23 cellular contexts compared by ENCODE assay signal in the genomic region with DNA sequence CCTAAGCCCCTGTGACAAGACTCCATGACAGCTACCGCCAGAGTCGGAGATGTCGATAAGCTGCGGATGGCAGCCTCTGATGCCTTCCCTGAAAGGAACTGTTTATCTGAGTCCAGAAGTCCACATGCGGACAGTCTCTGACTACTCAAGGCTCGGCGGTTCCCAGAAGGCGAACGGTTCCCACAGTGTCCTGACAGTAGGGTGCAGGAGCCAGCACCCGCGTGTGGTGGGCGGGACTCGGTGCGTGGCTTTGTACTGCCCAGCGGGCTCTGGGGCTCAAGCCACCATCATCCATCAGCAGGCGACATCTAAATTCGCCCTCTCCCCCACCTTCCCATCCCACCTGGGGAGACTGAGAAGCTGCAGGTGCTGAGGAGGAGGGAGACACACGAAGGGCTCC. TPM values are rescaled to one million over a fixed set of nuclear protein-coding genes. Genes with fewer than 3 reads are reported as not detected.
A peak's percentile ranks its signal among the peaks of the same experiment; 100 is the strongest.
DNase-seq lines count a peak whose midpoint lies in the region; ATAC-seq and TF ChIP-seq lines count a peak whose summit lies in the region.
"Had no signal": no experiment of that assay in that cellular context is flagged by ENCODE, and none has a peak within 500 bp of the region (broad histone marks: within the 10 kb centered on the region; RNA-seq: fewer than 3 reads in every experiment).

No MANE protein-coding gene starts in this region.

- no peak for DNase-seq in T-helper 2 cell treated with Interferon-gamma antibody and Interleukin-4, amounts not matched to agents 5 μg/mL and 100 μg/mL, for 36 hours (ENCODE audit: low spot score)
- DNase-seq in T-helper 2 cell (no peak), glutamatergic neuron (no peak), KBM-7 (no peak)
- no peak for DNase-seq in stimulated activated effector memory CD8-positive, alpha-beta T cell treated with anti-CD3 and anti-CD28 coated beads, Interleukin-12 subunit alpha, Interleukin-12 subunit beta, amount 100 ng/mL, for 72 hours (ENCODE audit: low spot score in 2 of 2)
- DNase-seq in activated T-cell treated with anti-CD3 and anti-CD28 coated beads, Interleukin-2, amount 50 U/mL, for 48 hours: no peak
- DNase-seq: 8988T; ACHN; CD4-positive, alpha-beta memory T cell; COR-L47; HCEC 1CT; Karpas-422; NCI-H1092 treated with DMSO at 0.1 percent for 48 hours; NCI-H1436; NCI-H187 treated with DMSO at 0.1 percent for 48 hours; NCI-H2107; NCI-H446; NCI-H526; RPMI8226; SHP77 treated with DMSO at 0.1 percent for 48 hours had no signal

- H3K27me3 Mint-ChIP-seq in T-helper 2 cell treated with Interferon-gamma antibody and Interleukin-4, amounts not matched to agents 5 μg/mL and 100 μg/mL, for 36 hours (ENCODE audit: low read depth): no peaks in the 10 kb centered on the region
- H3K27me3 Mint-ChIP-seq in glutamatergic neuron (ENCODE audit: unreplicated experiment): peaks cover 15% of the 10 kb centered on the region
- H3K27me3 Mint-ChIP-seq: CD4-positive, alpha-beta memory T cell; IgD-negative memory B cell had no signal

- in situ Hi-C loops in KBM-7 (cut with MboI; ENCODE audit: low pct_unique_long_range_greater_than_20kb, low sequenced_read_pairs): loop anchor here (10.0 kb wide), 1 partner anchor 98 kb away; no protein-coding TSS in a partner anchor

- H3K9ac ChIP-seq in OCI-LY3 (ENCODE audit: low read length): no peak overlapping the region

- peaks cover 34% of the 10 kb centered on the region for H3K4me1 Mint-ChIP-seq in T-helper 2 cell treated with Interferon-gamma antibody and Interleukin-4, amounts not matched to agents 5 μg/mL and 100 μg/mL, for 36 hours (ENCODE audit: low read depth)
- H3K4me1 Mint-ChIP-seq in glutamatergic neuron (ENCODE audit: low read depth, unreplicated experiment): peaks cover 26% of the 10 kb centered on the region
- H3K4me1 Mint-ChIP-seq in stimulated activated effector memory CD8-positive, alpha-beta T cell treated with anti-CD3 and anti-CD28 coated beads, Interleukin-12 subunit alpha, Interleukin-12 subunit beta, amount 100 ng/mL, for 72 hours: peaks cover 41% of the 10 kb centered on the region

- H3K4me2 ChIP-seq in OCI-LY3 (ENCODE audit: low read length): no peak overlapping the region

- H3K79me2 ChIP-seq in OCI-LY3 (ENCODE audit: low read length): peaks cover 90% of the 10 kb centered on the region

- no peaks in the 10 kb centered on the region for H3K36me3 Mint-ChIP-seq in T-helper 2 cell treated with Interferon-gamma antibody and Interleukin-4, amounts not matched to agents 5 μg/mL and 100 μg/mL, for 36 hours (ENCODE audit: low read depth)
- H3K36me3 Mint-ChIP-seq in glutamatergic neuron (ENCODE audit: unreplicated experiment): no peaks in the 10 kb centered on the region
- H3K36me3 Mint-ChIP-seq in stimulated activated effector memory CD8-positive, alpha-beta T cell treated with anti-CD3 and anti-CD28 coated beads, Interleukin-12 subunit alpha, Interleukin-12 subunit beta, amount 100 ng/mL, for 72 hours: peaks cover 5% of the 10 kb centered on the region
- H3K36me3 Mint-ChIP-seq: CD4-positive, alpha-beta memory T cell; IgD-negative memory B cell had no signal

- peak overlapping the region; percentile 57 for H3K27ac Mint-ChIP-seq in T-helper 2 cell treated with Interferon-gamma antibody and Interleukin-4, amounts not matched to agents 5 μg/mL and 100 μg/mL, for 36 hours
- H3K27ac Mint-ChIP-seq in glutamatergic neuron (ENCODE audit: unreplicated experiment): peak overlapping the region; percentile 17
- H3K27ac Mint-ChIP-seq in stimulated activated effector memory CD8-positive, alpha-beta T cell treated with anti-CD3 and anti-CD28 coated beads, Interleukin-12 subunit alpha, Interleukin-12 subunit beta, amount 100 ng/mL, for 72 hours: peak overlapping the region; percentile 75
- H3K27ac Mint-ChIP-seq: IgD-negative memory B cell had no signal

- no peak overlapping the region for H3K4me3 Mint-ChIP-seq in T-helper 2 cell treated with Interferon-gamma antibody and Interleukin-4, amounts not matched to agents 5 μg/mL and 100 μg/mL, for 36 hours
- H3K4me3 Mint-ChIP-seq in glutamatergic neuron (ENCODE audit: unreplicated experiment): no peak overlapping the region
- no peak overlapping the region for H3K4me3 Mint-ChIP-seq in stimulated activated effector memory CD8-positive, alpha-beta T cell treated with anti-CD3 and anti-CD28 coated beads, Interleukin-12 subunit alpha, Interleukin-12 subunit beta, amount 100 ng/mL, for 72 hours
- H3K4me3 Mint-ChIP-seq: CD4-positive, alpha-beta memory T cell; IgD-negative memory B cell had no signal

- H2AFZ ChIP-seq in OCI-LY3 (ENCODE audit: low read depth, low read length): no peak overlapping the region

- ATAC-seq in stimulated activated effector memory CD8-positive, alpha-beta T cell treated with anti-CD3 and anti-CD28 coated beads, Interleukin-12 subunit alpha, Interleukin-12 subunit beta, amount 100 ng/mL, for 72 hours: no peak
- ATAC-seq in HG02571 (IDR thresholded peaks at IDR 0.05; ENCODE audit: unreplicated experiment): no peak

- H3K4me1 ChIP-seq in OCI-LY3 (ENCODE audit: low read length): peaks cover 48% of the 10 kb centered on the region

- H4K20me1 ChIP-seq in OCI-LY3 (ENCODE audit: insufficient read depth, low read length): peaks cover 11% of the 10 kb centered on the region; the same call in 1 of the 2 replicates

- no peak overlapping the region for H3K4me3 ChIP-seq in OCI-LY3 (ENCODE audit: low read length)

- no peaks in the 10 kb centered on the region for H3K9me3 ChIP-seq in OCI-LY3 (ENCODE audit: insufficient read depth, low read length)

- H3K27ac ChIP-seq in OCI-LY3 (ENCODE audit: low read length): peak overlapping the region; percentile 99; the same call in 1 of the 2 replicates

- no peaks in the 10 kb centered on the region for H3K9me3 Mint-ChIP-seq in T-helper 2 cell treated with Interferon-gamma antibody and Interleukin-4, amounts not matched to agents 5 μg/mL and 100 μg/mL, for 36 hours
- H3K9me3 Mint-ChIP-seq in glutamatergic neuron (ENCODE audit: unreplicated experiment): peaks cover 2% of the 10 kb centered on the region
- no peaks in the 10 kb centered on the region for H3K9me3 Mint-ChIP-seq in stimulated activated effector memory CD8-positive, alpha-beta T cell treated with anti-CD3 and anti-CD28 coated beads, Interleukin-12 subunit alpha, Interleukin-12 subunit beta, amount 100 ng/mL, for 72 hours
- H3K9me3 Mint-ChIP-seq: CD4-positive, alpha-beta memory T cell; IgD-negative memory B cell had no signal

- no peaks in the 10 kb centered on the region for H3K27me3 ChIP-seq in OCI-LY3 (ENCODE audit: low read depth, low read length)

- TF ChIP-seq CTCF in OCI-LY3 (IDR thresholded peaks at IDR 0.05; ENCODE audit: low read depth, low read length): no peak
- no peak for TF ChIP-seq CTCF in glutamatergic neuron (IDR thresholded peaks at IDR 0.05; ENCODE audit: partially characterized antibody, unreplicated experiment)

- peaks cover 5% of the 10 kb centered on the region for H3K36me3 ChIP-seq in OCI-LY3 (replicated peaks; ENCODE audit: low read depth, low read length)

RNA-seq across cellular contexts. Expression of gene LRP8, which starts 30.6 kb away (rescaled TPM):
- 57.9 TPM for total RNA-seq in glutamatergic neuron (ENCODE audit: unreplicated experiment)

RNA-seq across cellular contexts. Expression of gene MAGOH, which starts 58.9 kb away (rescaled TPM):
- total RNA-seq in glutamatergic neuron (ENCODE audit: unreplicated experiment): 27.3 TPM

Comparison
In these comparisons a context has a peak if more than half of its experiments do, and no peak if none do; other contexts are left out.
1. H3K27ac Mint-ChIP-seq: peak in every context shown above with its lines; median percentile 75 in stimulated activated effector memory CD8-positive, alpha-beta T cell treated with anti-CD3 and anti-CD28 coated beads, Interleukin-12 subunit alpha, Interleukin-12 subunit beta, amount 100 ng/mL, for 72 hours; 57 in T-helper 2 cell treated with Interferon-gamma antibody and Interleukin-4, amounts not matched to agents 5 μg/mL and 100 μg/mL, for 36 hours; 17 in glutamatergic neuron.